ENCODE assay signal across 1 cellular context in the genomic region with DNA sequence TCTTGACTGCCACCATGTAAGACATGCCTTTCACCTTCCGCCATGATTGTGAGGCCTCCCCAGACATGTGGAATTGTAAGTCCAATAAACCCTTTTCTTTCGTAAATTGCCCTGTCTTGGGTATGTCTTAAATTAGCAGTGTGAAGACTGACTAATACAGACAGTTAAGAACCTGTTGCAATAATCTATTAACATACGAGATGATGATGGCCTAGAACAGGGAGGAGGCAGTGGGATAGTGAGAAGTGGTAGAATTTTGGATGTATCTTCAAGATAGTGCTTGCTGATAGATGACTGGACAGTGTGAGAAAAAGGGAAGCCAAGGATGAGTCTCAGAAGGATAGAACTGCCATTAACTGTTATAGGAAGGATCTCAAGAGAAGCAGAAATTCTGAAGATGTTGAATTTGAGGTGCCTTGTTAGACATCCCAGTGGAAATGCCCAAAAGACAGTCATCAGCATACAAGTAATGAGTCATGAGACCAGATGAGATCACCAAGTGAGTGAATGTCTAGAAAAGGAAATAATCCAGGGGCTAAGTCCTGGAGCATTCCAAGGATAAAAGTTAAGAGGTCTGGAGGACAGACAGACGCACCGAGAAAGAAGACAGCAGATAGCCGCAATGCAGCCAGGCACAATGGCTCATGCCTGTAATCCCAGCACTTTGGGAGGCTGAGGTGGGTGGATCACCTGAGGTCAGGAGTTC.
A peak's percentile ranks its signal among the peaks of the same experiment; 100 is the strongest.
TF ChIP-seq lines count a peak whose summit lies in the region.

No MANE protein-coding gene starts in this region.

TF ChIP-seq in IMR-90, 13 proteins besides CTCF, POLR2A, EP300 and RAD21:
- TF ChIP-seq CEBPB (IDR thresholded peaks at IDR 0.05; ENCODE audit: low read depth, low read length) (peak; percentile 37), MAFK (IDR thresholded peaks at IDR 0.05; ENCODE audit: low read depth, low read length) (peak; percentile 9; the same call in 1 of the 2 replicates), MAZ (IDR thresholded peaks at IDR 0.05; ENCODE audit: borderline replicate concordance, low read depth, low read length) (no peak), RCOR1 (IDR thresholded peaks at IDR 0.05; ENCODE audit: insufficient replicate concordance, low read length) (no peak), FOS (IDR thresholded peaks at IDR 0.05; ENCODE audit: low read depth, low read length) (peak; percentile 97), SMC3 (IDR thresholded peaks at IDR 0.05; ENCODE audit: low read depth, low read length) (no peak), ELK1 (IDR thresholded peaks at IDR 0.05; ENCODE audit: borderline replicate concordance, low read depth, low read length) (no peak), RFX5 (IDR thresholded peaks at IDR 0.05; ENCODE audit: low read depth, low read length) (no peak), USF2 (IDR thresholded peaks at IDR 0.05; ENCODE audit: low read depth, low read length) (no peak), MXI1 (IDR thresholded peaks at IDR 0.05; ENCODE audit: borderline replicate concordance, low read depth, low read length) (no peak), NFE2L2 (IDR thresholded peaks at IDR 0.05; ENCODE audit: low read depth, low read length) (no peak), BHLHE40 (IDR thresholded peaks at IDR 0.05; ENCODE audit: low read depth, low read length) (no peak), CHD1 (IDR thresholded peaks at IDR 0.05; ENCODE audit: low read depth, low read length) (no peak)
